ENCODE assay signal across 10 cellular contexts in the genomic region with DNA sequence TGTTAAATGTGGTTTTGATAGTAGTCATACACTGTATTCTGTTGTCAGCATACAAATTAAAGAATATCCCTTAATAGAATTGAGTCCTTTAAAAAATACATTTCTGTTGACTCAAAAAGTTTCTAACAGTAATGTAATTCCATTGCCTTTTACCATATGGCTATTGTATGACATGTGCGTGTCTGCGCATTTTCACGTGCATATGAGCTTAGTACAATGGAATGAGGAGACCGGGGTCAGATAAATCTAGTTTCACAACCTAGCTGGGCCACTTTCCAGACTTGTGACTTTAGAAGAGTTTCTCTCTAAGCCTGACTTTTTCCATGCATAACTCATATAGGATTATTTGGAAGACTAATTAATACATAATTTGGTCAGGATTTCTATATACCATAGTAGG. TPM values are rescaled to one million over a fixed set of nuclear protein-coding genes. Genes with fewer than 3 reads are reported as not detected.
DNase-seq lines count a peak whose midpoint lies in the region; ATAC-seq and TF ChIP-seq lines count a peak whose summit lies in the region.
"Had no signal": no experiment of that assay in that cellular context is flagged by ENCODE, and none has a peak within 500 bp of the region (broad histone marks: within the 10 kb centered on the region; RNA-seq: fewer than 3 reads in every experiment).

No MANE protein-coding gene starts in this region.

- peaks cover 16% of the 10 kb centered on the region for H3K79me1 ChIP-seq in mesenchymal stem cell (replicated peaks; ENCODE audit: low read length, poor library complexity, severe bottlenecking)

- H3K9me3 ChIP-seq in heart left ventricle (no peaks in the 10 kb centered on the region), right cardiac atrium (ENCODE audit: control insufficient read depth, low read length) (no peaks in the 10 kb centered on the region), mesenchymal stem cell (ENCODE audit: control insufficient read depth, low read length) (peaks cover 3% of the 10 kb centered on the region), vagina (no peaks in the 10 kb centered on the region)

- no peak overlapping the region for H3K23ac ChIP-seq in mesenchymal stem cell (ENCODE audit: low read length in 2 of 2)

- no peak overlapping the region for H3K14ac ChIP-seq in mesenchymal stem cell (ENCODE audit: low read length in 2 of 2)

- no peak overlapping the region for H2AK5ac ChIP-seq in mesenchymal stem cell (ENCODE audit: low read length, severe bottlenecking)

- no peak overlapping the region for H3K4ac ChIP-seq in mesenchymal stem cell (ENCODE audit: low read depth in 1 of 2, low read length in 2 of 2)

- intact Hi-C loops in heart left ventricle (cut with DNase I) (no loop called here), right cardiac atrium (cut with DNase I) (no loop called here), vagina (cut with DNase I) (no loop called here)

- H3K27ac ChIP-seq in heart left ventricle (peak overlapping the region; percentile 9 to 99 (median 98)), right cardiac atrium (ENCODE audit: low read length) (no peak overlapping the region), mesenchymal stem cell (ENCODE audit: low read length, poor library complexity, severe bottlenecking) (no peak overlapping the region), vagina (peak overlapping the region; percentile 98)
- H3K27ac ChIP-seq: SK-N-MC had no signal

- TF ChIP-seq POLR2A in heart left ventricle (IDR thresholded peaks at IDR 0.05) (no peak), vagina (IDR thresholded peaks at IDR 0.05) (no peak)

- no peak overlapping the region for H2AFZ ChIP-seq in mesenchymal stem cell (ENCODE audit: low read depth, low read length)

- ATAC-seq in heart left ventricle (peak in 3 of 4 donors; percentile 27 to 41 (median 38)), right cardiac atrium (no peak), GM18498 (IDR thresholded peaks at IDR 0.05; ENCODE audit: unreplicated experiment) (no peak)

- no peak overlapping the region for H2BK120ac ChIP-seq in mesenchymal stem cell (ENCODE audit: low read depth, low read length)

- H3K4me1 ChIP-seq in heart left ventricle (peaks cover 13 to 92% (median 77%) of the 10 kb centered on the region in 12 donors), right cardiac atrium (ENCODE audit: control insufficient read depth, insufficient read depth, low read length) (peaks cover 33% of the 10 kb centered on the region), mesenchymal stem cell (ENCODE audit: control insufficient read depth, insufficient read depth, low read depth, low read length) (peaks cover 8% of the 10 kb centered on the region), vagina (peaks cover 87% of the 10 kb centered on the region)

- no peak overlapping the region for H3K4me3 ChIP-seq in heart left ventricle
- no peak overlapping the region for H3K4me3 ChIP-seq in right cardiac atrium (ENCODE audit: low read length)
- H3K4me3 ChIP-seq in choroid plexus epithelial cell (ENCODE audit: low read depth, low read length): no peak overlapping the region
- no peak overlapping the region for H3K4me3 ChIP-seq in mesenchymal stem cell (ENCODE audit: insufficient read depth in 1 of 2, low read depth in 1 of 2, low read length in 2 of 2)
- no peak overlapping the region for H3K4me3 ChIP-seq in vagina
- H3K4me3 ChIP-seq: SK-N-MC had no signal

- no peak overlapping the region for H3K4me2 ChIP-seq in mesenchymal stem cell (ENCODE audit: low read length, poor library complexity, severe bottlenecking)

- TF ChIP-seq CTCF in heart left ventricle (IDR thresholded peaks at IDR 0.05) (no peak), choroid plexus epithelial cell (conservative IDR thresholded peaks at IDR 0.05; ENCODE audit: low read depth, low read length) (no peak), vagina (IDR thresholded peaks at IDR 0.05) (no peak)

- no peak overlapping the region for H4K91ac ChIP-seq in mesenchymal stem cell (ENCODE audit: low read length)

- H2BK12ac ChIP-seq in mesenchymal stem cell (ENCODE audit: low read length in 2 of 2): no peak overlapping the region

- H2BK15ac ChIP-seq in mesenchymal stem cell (ENCODE audit: low read depth, poor library complexity, severe bottlenecking): no peak overlapping the region

- WGBS in heart left ventricle, 4 donors: 32 to 62% (median 44%) methylated on average over 4 of the region's 4 CpGs
- 43% methylated on average over 4 of the region's 4 CpGs for WGBS in right cardiac atrium
- WGBS in mesenchymal stem cell: 49% methylated on average over 4 of the region's 4 CpGs

- peak overlapping the region; percentile 78 for H3K9ac ChIP-seq in mesenchymal stem cell (ENCODE audit: low read length)

- DNase-seq in heart left ventricle: peak in 4 of 5 donors; percentile 51 to 66 (median 57)
- no peak for DNase-seq in right cardiac atrium
- DNase-seq in choroid plexus epithelial cell (ENCODE audit: low read depth): peak; percentile 99
- DNase-seq in mesenchymal stem cell: peak; percentile 97
- DNase-seq in vagina (ENCODE audit: extremely low spot score in 2 of 2): no peak
- DNase-seq in activated CD4-positive, alpha-beta T cell treated with anti-CD3 and anti-CD28 coated beads for 1 hour: no peak
- DNase-seq in NCI-H1105 (lab: John Stamatoyannopoulos, UW): no peak
- DNase-seq: H7 had no signal

- H3K36me3 ChIP-seq in heart left ventricle (peaks cover 0 to 61% (median 51%) of the 10 kb centered on the region in 9 donors), mesenchymal stem cell (ENCODE audit: control insufficient read depth in 1 of 2, insufficient read depth in 2 of 2, low read depth in 1 of 2, low read length in 2 of 2) (peaks cover 7 to 74% of the 10 kb centered on the region in 2 experiments), vagina (peaks cover 0 to 23% of the 10 kb centered on the region in 2 donors)

- H3K27me3 ChIP-seq in heart left ventricle (no peaks in the 10 kb centered on the region), right cardiac atrium (ENCODE audit: control insufficient read depth, insufficient read depth) (no peaks in the 10 kb centered on the region), mesenchymal stem cell (ENCODE audit: control insufficient read depth in 1 of 2, insufficient read depth in 1 of 2, low read length in 2 of 2) (no peaks in the 10 kb centered on the region), vagina (no peaks in the 10 kb centered on the region)

- H3K18ac ChIP-seq in mesenchymal stem cell (ENCODE audit: low read depth in 1 of 2, low read length in 2 of 2): no peak overlapping the region

- H4K8ac ChIP-seq in mesenchymal stem cell (ENCODE audit: low read length): no peak overlapping the region

- H2BK5ac ChIP-seq in mesenchymal stem cell (ENCODE audit: low read depth, low read length, poor library complexity, severe bottlenecking): no peak overlapping the region

RNA-seq across cellular contexts. Expression of a gene that starts 38.7 kb away (rescaled TPM):
- total RNA-seq in heart left ventricle (100 to 1,000 TPM in 7 of 9 donors, 10 to 100 TPM in 2; 97.5 to 189 (median 128) TPM), right cardiac atrium (10 to 100 TPM; 68.6 to 76.9 (median 73.6) TPM), vagina (88.6 TPM)
- polyA plus RNA-seq in heart left ventricle (10 to 100 TPM; 15.5 to 88.1 TPM), right cardiac atrium (14.6 TPM)
- 42.0 TPM for polyA plus RNA-seq in mesenchymal stem cell (2013, experiment 1 of 2)
- polyA plus RNA-seq in mesenchymal stem cell (2013, experiment 2 of 2): 39.5 TPM

Comparison
In these comparisons a context has a peak if more than half of its experiments do, and no peak if none do; other contexts are left out.
1. ATAC-seq: peak in heart left ventricle (3 of 4); none in right cardiac atrium (0 of 2) and GM18498 (single experiment).
2. DNase-seq: peak in heart left ventricle (4 of 5), choroid plexus epithelial cell (single experiment) and mesenchymal stem cell (single experiment); none in right cardiac atrium (0 of 3), vagina (0 of 2), activated CD4-positive, alpha-beta T cell treated with anti-CD3 and anti-CD28 coated beads for 1 hour (single experiment) and NCI-H1105 (single experiment).
3. H3K27ac ChIP-seq: peak in heart left ventricle (12 of 12) and vagina (single experiment); none in right cardiac atrium (single experiment) and mesenchymal stem cell (single experiment).